Comparison of ENCODE assay signal across 8 cellular contexts in genomic region chr1:205343431-205344009, GRCh38. TPM values are rescaled to one million over a fixed set of nuclear protein-coding genes. Genes with fewer than 3 reads are reported as not detected.
DNase-seq lines count a peak whose midpoint lies in the region; ATAC-seq lines count a peak whose summit lies in the region.

No MANE protein-coding gene starts in this region.

- H2BK120ac ChIP-seq in mesendoderm (ENCODE audit: low read depth, low read length) = no peak overlapping the region

- peaks cover 76% of the 10 kb centered on the region for H3K27me3 Mint-ChIP-seq in dendritic cell treated with granulocyte-macrophage colony-stimulating factor and Interleukin-4, amounts not matched to agents 40 ng/mL and 50 ng/mL, for 4 days

- peak overlapping the region; percentile 10 for H3K18ac ChIP-seq in mesendoderm (ENCODE audit: low read length)

- H4K5ac ChIP-seq in mesendoderm (ENCODE audit: low read length) = no peak overlapping the region

- H3K27ac ChIP-seq in mesendoderm (ENCODE audit: low read depth, low read length) = no peak overlapping the region

- H2BK5ac ChIP-seq in mesendoderm (ENCODE audit: low read length) = no peak overlapping the region

- DNase-seq in stimulated activated CD4-positive, alpha-beta T cell treated with anti-CD3 and anti-CD28 coated beads, Interleukin-1b, Interleukin-23, amount 100 ng/mL, for 48 hours = peak; percentile 23
- DNase-seq in stimulated activated CD4-positive, alpha-beta T cell treated with anti-CD3 and anti-CD28 coated beads, Interleukin-4, amount 100 ng/mL, for 24 hours = no peak
- DNase-seq in mesendoderm = peak; percentile 78
- no peak for DNase-seq in NK-92 treated with Interleukin-12 subunit alpha and Interleukin-12 subunit beta, amount 100 ng/mL, for 24 hours (lab: John Stamatoyannopoulos, UW)
- DNase-seq in cerebellar cortex (ENCODE audit: low spot score) = no peak

- H3K36me3 Mint-ChIP-seq in dendritic cell treated with granulocyte-macrophage colony-stimulating factor and Interleukin-4, amounts not matched to agents 40 ng/mL and 50 ng/mL, for 4 days (ENCODE audit: low read depth) = no peaks in the 10 kb centered on the region

- H3K9ac ChIP-seq in mesendoderm (ENCODE audit: low read length) = peak overlapping the region; percentile 66

- H2BK15ac ChIP-seq in mesendoderm (replicated peaks; ENCODE audit: low read depth) = no peak overlapping the region

- ATAC-seq in GM19324 (IDR thresholded peaks at IDR 0.05; ENCODE audit: low FRiP score, unreplicated experiment) (no peak), GM18873 (IDR thresholded peaks at IDR 0.05; ENCODE audit: low FRiP score, unreplicated experiment) (no peak)

- intact Hi-C loops in dendritic cell treated with granulocyte-macrophage colony-stimulating factor and Interleukin-4, amounts not matched to agents 40 ng/mL and 50 ng/mL, for 4 days (cut with micrococcal nuclease) = loop anchor here (10.0 kb wide), 1 partner anchor 359 kb away; no protein-coding TSS in a partner anchor

- peak overlapping the region; percentile 2 for H3K4me3 Mint-ChIP-seq in dendritic cell treated with granulocyte-macrophage colony-stimulating factor and Interleukin-4, amounts not matched to agents 40 ng/mL and 50 ng/mL, for 4 days

- no peak overlapping the region for H3K27ac Mint-ChIP-seq in dendritic cell treated with granulocyte-macrophage colony-stimulating factor and Interleukin-4, amounts not matched to agents 40 ng/mL and 50 ng/mL, for 4 days

- no peaks in the 10 kb centered on the region for H3K9me3 Mint-ChIP-seq in dendritic cell treated with granulocyte-macrophage colony-stimulating factor and Interleukin-4, amounts not matched to agents 40 ng/mL and 50 ng/mL, for 4 days

- peaks cover 12% of the 10 kb centered on the region for H3K4me1 Mint-ChIP-seq in dendritic cell treated with granulocyte-macrophage colony-stimulating factor and Interleukin-4, amounts not matched to agents 40 ng/mL and 50 ng/mL, for 4 days (ENCODE audit: low read depth)

- no CpG with 5 or more reads among the region's 57 CpGs for WGBS in mesendoderm (ENCODE audit: extremely low coverage, insufficient coverage, low lambda C conversion rate)

- no peaks in the 10 kb centered on the region for H3K79me1 ChIP-seq in mesendoderm (ENCODE audit: low read length)

- H3K56ac ChIP-seq in mesendoderm (ENCODE audit: low read length) = peak overlapping the region; percentile 82

- no peak overlapping the region for H3K4ac ChIP-seq in mesendoderm (ENCODE audit: low read depth, low read length)

- H3K27me3 ChIP-seq in mesendoderm (ENCODE audit: insufficient read depth, low read length, poor library complexity) = no peaks in the 10 kb centered on the region

- H3K36me3 ChIP-seq in mesendoderm (ENCODE audit: control insufficient read depth, insufficient read depth, low read length) = no peaks in the 10 kb centered on the region

- H3K4me2 ChIP-seq in mesendoderm (ENCODE audit: low read length) = peak overlapping the region; percentile 87

- H3K4me1 ChIP-seq in mesendoderm (ENCODE audit: control insufficient read depth, low read depth, low read length) = peaks cover under 1% of the 10 kb centered on the region

- H3K4me3 ChIP-seq in mesendoderm (ENCODE audit: low read length) = peak overlapping the region; percentile 37

- H4K8ac ChIP-seq in mesendoderm (ENCODE audit: low read depth, low read length) = no peak overlapping the region

- H3K23ac ChIP-seq in mesendoderm (ENCODE audit: low read length) = peak overlapping the region; percentile 54

- H3K79me2 ChIP-seq in mesendoderm (ENCODE audit: control insufficient read depth, insufficient read depth, low read length) = no peaks in the 10 kb centered on the region

- H2AK5ac ChIP-seq in mesendoderm (ENCODE audit: low read length) = no peak overlapping the region

RNA-seq across cellular contexts. Expression of gene KLHDC8A, which starts 13.2 kb away (rescaled TPM):
- polyA plus RNA-seq in mesendoderm (2013, experiment 1 of 2) = 0.62 TPM
- polyA plus RNA-seq in mesendoderm (2013, experiment 2 of 2) = 0.56 TPM

RNA-seq across cellular contexts. Expression of gene NUAK2, which starts 22.0 kb away (rescaled TPM):
- 11.0 TPM for polyA plus RNA-seq in mesendoderm (2013, experiment 1 of 2)
- polyA plus RNA-seq in mesendoderm (2013, experiment 2 of 2) = 11.3 TPM

Comparison
In these comparisons a context has a peak if more than half of its experiments do, and no peak if none do; other contexts are left out.
1. DNase-seq: peak in stimulated activated CD4-positive, alpha-beta T cell treated with anti-CD3 and anti-CD28 coated beads, Interleukin-1b, Interleukin-23, amount 100 ng/mL, for 48 hours (single experiment) and mesendoderm (single experiment); none in stimulated activated CD4-positive, alpha-beta T cell treated with anti-CD3 and anti-CD28 coated beads, Interleukin-4, amount 100 ng/mL, for 24 hours (single experiment), NK-92 treated with Interleukin-12 subunit alpha and Interleukin-12 subunit beta, amount 100 ng/mL, for 24 hours (single experiment) and cerebellar cortex (single experiment).